2 cellular contexts compared by ENCODE assay signal in the genomic region with DNA sequence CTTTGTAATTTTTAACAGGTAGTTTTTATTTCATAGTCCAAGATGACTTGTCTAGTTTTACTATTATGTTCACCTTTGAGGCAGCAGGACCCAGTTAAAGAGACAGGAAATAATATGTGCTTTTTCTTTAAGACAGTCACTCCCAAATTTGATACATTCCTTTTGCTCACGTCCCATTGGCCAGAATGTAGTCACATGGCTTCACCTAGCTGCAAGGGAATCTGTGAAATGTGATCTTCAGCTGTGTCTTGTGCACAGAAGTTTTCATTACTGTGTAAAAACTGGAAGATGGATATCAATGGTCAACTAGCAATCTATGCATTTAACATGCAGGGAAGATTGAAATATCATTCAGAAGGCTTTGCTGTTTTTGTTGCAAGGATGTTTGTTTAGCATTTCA.
TF ChIP-seq lines count a peak whose summit lies in the region.

No MANE protein-coding gene starts in this region.

TF ChIP-seq in GM23338, 12 proteins besides CTCF, POLR2A, EP300 and RAD21 (continues in another document):
- TF ChIP-seq POLR2AphosphoS5 (IDR thresholded peaks at IDR 0.05; ENCODE audit: low read depth) = no peak
- TF ChIP-seq STAT1 (IDR thresholded peaks at IDR 0.05; ENCODE audit: unreplicated experiment) = no peak
- TF ChIP-seq ZNF114 (CRISPR knock-in tag; IDR thresholded peaks at IDR 0.05) = no peak
- TF ChIP-seq EZH2 (IDR thresholded peaks at IDR 0.05; ENCODE audit: low read depth, unreplicated experiment) = no peak
- TF ChIP-seq NANOG (IDR thresholded peaks at IDR 0.05; ENCODE audit: borderline replicate concordance) = no peak
- TF ChIP-seq, protein P1, sequence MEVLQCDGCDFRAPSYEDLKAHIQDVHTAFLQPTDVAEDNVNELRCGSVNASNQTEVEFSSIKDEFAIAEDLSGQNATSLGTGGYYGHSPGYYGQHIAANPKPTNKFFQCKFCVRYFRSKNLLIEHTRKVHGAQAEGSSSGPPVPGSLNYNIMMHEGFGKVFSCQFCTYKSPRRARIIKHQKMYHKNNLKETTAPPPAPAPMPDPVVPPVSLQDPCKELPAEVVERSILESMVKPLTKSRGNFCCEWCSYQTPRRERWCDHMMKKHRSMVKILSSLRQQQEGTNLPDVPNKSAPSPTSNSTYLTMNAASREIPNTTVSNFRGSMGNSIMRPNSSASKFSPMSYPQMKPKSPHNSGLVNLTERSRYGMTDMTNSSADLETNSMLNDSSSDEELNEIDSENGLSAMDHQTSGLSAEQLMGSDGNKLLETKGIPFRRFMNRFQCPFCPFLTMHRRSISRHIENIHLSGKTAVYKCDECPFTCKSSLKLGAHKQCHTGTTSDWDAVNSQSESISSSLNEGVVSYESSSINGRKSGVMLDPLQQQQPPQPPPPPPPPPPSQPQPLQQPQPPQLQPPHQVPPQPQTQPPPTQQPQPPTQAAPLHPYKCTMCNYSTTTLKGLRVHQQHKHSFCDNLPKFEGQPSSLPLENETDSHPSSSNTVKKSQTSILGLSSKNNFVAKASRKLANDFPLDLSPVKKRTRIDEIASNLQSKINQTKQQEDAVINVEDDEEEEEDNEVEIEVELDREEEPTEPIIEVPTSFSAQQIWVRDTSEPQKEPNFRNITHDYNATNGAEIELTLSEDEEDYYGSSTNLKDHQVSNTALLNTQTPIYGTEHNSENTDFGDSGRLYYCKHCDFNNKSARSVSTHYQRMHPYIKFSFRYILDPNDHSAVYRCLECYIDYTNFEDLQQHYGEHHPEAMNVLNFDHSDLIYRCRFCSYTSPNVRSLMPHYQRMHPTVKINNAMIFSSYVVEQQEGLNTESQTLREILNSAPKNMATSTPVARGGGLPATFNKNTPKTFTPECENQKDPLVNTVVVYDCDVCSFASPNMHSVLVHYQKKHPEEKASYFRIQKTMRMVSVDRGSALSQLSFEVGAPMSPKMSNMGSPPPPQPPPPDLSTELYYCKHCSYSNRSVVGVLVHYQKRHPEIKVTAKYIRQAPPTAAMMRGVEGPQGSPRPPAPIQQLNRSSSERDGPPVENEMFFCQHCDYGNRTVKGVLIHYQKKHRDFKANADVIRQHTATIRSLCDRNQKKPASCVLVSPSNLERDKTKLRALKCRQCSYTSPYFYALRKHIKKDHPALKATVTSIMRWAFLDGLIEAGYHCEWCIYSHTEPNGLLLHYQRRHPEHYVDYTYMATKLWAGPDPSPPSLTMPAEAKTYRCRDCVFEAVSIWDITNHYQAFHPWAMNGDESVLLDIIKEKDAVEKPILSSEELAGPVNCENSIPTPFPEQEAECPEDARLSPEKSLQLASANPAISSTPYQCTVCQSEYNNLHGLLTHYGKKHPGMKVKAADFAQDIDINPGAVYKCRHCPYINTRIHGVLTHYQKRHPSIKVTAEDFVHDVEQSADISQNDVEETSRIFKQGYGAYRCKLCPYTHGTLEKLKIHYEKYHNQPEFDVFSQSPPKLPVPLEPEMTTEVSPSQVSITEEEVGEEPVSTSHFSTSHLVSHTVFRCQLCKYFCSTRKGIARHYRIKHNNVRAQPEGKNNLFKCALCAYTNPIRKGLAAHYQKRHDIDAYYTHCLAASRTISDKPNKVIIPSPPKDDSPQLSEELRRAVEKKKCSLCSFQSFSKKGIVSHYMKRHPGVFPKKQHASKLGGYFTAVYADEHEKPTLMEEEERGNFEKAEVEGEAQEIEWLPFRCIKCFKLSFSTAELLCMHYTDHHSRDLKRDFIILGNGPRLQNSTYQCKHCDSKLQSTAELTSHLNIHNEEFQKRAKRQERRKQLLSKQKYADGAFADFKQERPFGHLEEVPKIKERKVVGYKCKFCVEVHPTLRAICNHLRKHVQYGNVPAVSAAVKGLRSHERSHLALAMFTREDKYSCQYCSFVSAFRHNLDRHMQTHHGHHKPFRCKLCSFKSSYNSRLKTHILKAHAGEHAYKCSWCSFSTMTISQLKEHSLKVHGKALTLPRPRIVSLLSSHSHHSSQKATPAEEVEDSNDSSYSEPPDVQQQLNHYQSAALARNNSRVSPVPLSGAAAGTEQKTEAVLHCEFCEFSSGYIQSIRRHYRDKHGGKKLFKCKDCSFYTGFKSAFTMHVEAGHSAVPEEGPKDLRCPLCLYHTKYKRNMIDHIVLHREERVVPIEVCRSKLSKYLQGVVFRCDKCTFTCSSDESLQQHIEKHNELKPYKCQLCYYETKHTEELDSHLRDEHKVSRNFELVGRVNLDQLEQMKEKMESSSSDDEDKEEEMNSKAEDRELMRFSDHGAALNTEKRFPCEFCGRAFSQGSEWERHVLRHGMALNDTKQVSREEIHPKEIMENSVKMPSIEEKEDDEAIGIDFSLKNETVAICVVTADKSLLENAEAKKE (CRISPR knock-in tag; IDR thresholded peaks at IDR 0.05) = no peak
- TF ChIP-seq, protein P2, sequence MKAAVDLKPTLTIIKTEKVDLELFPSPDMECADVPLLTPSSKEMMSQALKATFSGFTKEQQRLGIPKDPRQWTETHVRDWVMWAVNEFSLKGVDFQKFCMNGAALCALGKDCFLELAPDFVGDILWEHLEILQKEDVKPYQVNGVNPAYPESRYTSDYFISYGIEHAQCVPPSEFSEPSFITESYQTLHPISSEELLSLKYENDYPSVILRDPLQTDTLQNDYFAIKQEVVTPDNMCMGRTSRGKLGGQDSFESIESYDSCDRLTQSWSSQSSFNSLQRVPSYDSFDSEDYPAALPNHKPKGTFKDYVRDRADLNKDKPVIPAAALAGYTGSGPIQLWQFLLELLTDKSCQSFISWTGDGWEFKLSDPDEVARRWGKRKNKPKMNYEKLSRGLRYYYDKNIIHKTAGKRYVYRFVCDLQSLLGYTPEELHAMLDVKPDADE (IDR thresholded peaks at IDR 0.05) = no peak
- TF ChIP-seq CREB1 (CRISPR knock-in tag; IDR thresholded peaks at IDR 0.05; ENCODE audit: low read depth) = no peak
- no peak for TF ChIP-seq ZNF331 (CRISPR knock-in tag; IDR thresholded peaks at IDR 0.05; ENCODE audit: low read depth)
- no peak for TF ChIP-seq EZH2phosphoT487 (IDR thresholded peaks at IDR 0.05; ENCODE audit: unreplicated experiment)
- no peak for TF ChIP-seq JUNB (IDR thresholded peaks at IDR 0.05; ENCODE audit: unreplicated experiment)

TF ChIP-seq in H1, 55 proteins besides CTCF, POLR2A, EP300 and RAD21:
- TF ChIP-seq SRF (IDR thresholded peaks at IDR 0.05; ENCODE audit: low read depth, low read length) (no peak), TAF7 (optimal IDR thresholded peaks at IDR 0.05; ENCODE audit: borderline replicate concordance, low read depth, low read length) (no peak), CHD2 (IDR thresholded peaks at IDR 0.05; ENCODE audit: low read length) (no peak), SP2 (IDR thresholded peaks at IDR 0.05; ENCODE audit: low read length) (no peak), TAF1 (IDR thresholded peaks at IDR 0.05; ENCODE audit: low read depth, low read length) (no peak), RFX5 (IDR thresholded peaks at IDR 0.05; ENCODE audit: borderline replicate concordance, low read depth, low read length) (no peak), JUND (IDR thresholded peaks at IDR 0.05; ENCODE audit: low read length) (no peak)
TF ChIP-seq in H1: peak in this region for 0.
